Comparison of ENCODE assay signal across 13 cellular contexts in genomic region chr5:89293849-89294248, GRCh38.
DNase-seq lines count a peak whose midpoint lies in the region; ATAC-seq and TF ChIP-seq lines count a peak whose summit lies in the region.
"Had no signal": no experiment of that assay in that cellular context is flagged by ENCODE, and none has a peak within 500 bp of the region (broad histone marks: within the 10 kb centered on the region; RNA-seq: fewer than 3 reads in every experiment).

No MANE protein-coding gene starts in this region.

- intact Hi-C loops in heart right ventricle (cut with DNase I) (no loop called here), cardiac septum (cut with DNase I) (no loop called here), right cardiac atrium (cut with DNase I) (no loop called here), aorta (cut with DNase I) (no loop called here), uterus (cut with DNase I; ENCODE audit: low total_unique reads) (no loop called here)

- peak overlapping the region in 1 of 10 donors; percentile 15 for H3K4me3 ChIP-seq in heart right ventricle
- H3K4me3 ChIP-seq in right cardiac atrium (ENCODE audit: low read length), result no peak overlapping the region
- H3K4me3 ChIP-seq in aorta (ENCODE audit: low read length in 2 of 2), result no peak overlapping the region
- H3K4me3 ChIP-seq in uterus, result no peak overlapping the region
- H3K4me3 ChIP-seq: upper lobe of left lung had no signal

- H3K27ac ChIP-seq in heart right ventricle (peak overlapping the region in 1 of 10 donors; percentile 52), right cardiac atrium (ENCODE audit: low read length) (no peak overlapping the region), aorta (ENCODE audit: low read depth in 1 of 2, low read length in 2 of 2) (no peak overlapping the region), uterus (no peak overlapping the region)

- H3K9me3 ChIP-seq in heart right ventricle, result no peaks in the 10 kb centered on the region
- no peaks in the 10 kb centered on the region for H3K9me3 ChIP-seq in right cardiac atrium (ENCODE audit: control insufficient read depth, low read length)
- no peaks in the 10 kb centered on the region for H3K9me3 ChIP-seq in aorta (ENCODE audit: control insufficient read depth, low read length)
- H3K9me3 ChIP-seq in uterus, result no peaks in the 10 kb centered on the region
- H3K9me3 ChIP-seq: upper lobe of left lung had no signal

- no peaks in the 10 kb centered on the region for H3K27me3 ChIP-seq in heart right ventricle
- no peaks in the 10 kb centered on the region for H3K27me3 ChIP-seq in right cardiac atrium (ENCODE audit: control insufficient read depth, insufficient read depth)
- no peaks in the 10 kb centered on the region for H3K27me3 ChIP-seq in aorta (ENCODE audit: control insufficient read depth in 1 of 2, insufficient read depth in 2 of 2, low read length in 1 of 2)
- no peaks in the 10 kb centered on the region for H3K27me3 ChIP-seq in uterus
- H3K27me3 ChIP-seq: upper lobe of left lung had no signal

- ATAC-seq in heart right ventricle (peak in 6 of 8 donors; percentile 42 to 63 (median 54)), right cardiac atrium (peak; percentile 42 to 43), aorta (ENCODE audit: low FRiP score) (peak; percentile 63), GM19324 (IDR thresholded peaks at IDR 0.05; ENCODE audit: low FRiP score, unreplicated experiment) (no peak)
- ATAC-seq: activated T-helper 17 cell treated with anti-CD3 and anti-CD28 coated beads, Interleukin-2, amount 50 U/mL, for 72 hours had no signal

- H3K4me1 ChIP-seq in heart right ventricle, result peaks cover 0 to 13% (median 0%) of the 10 kb centered on the region in 9 donors
- H3K4me1 ChIP-seq in right cardiac atrium (ENCODE audit: control insufficient read depth, insufficient read depth, low read length), result no peaks in the 10 kb centered on the region
- no peaks in the 10 kb centered on the region for H3K4me1 ChIP-seq in aorta (ENCODE audit: control insufficient read depth in 1 of 2, insufficient read depth in 2 of 2, low read length in 2 of 2)
- H3K4me1 ChIP-seq in uterus, result no peaks in the 10 kb centered on the region

- TF ChIP-seq POLR2A in uterus (IDR thresholded peaks at IDR 0.05), result no peak

- H3K36me3 ChIP-seq in heart right ventricle (no peaks in the 10 kb centered on the region), aorta (ENCODE audit: control insufficient read depth in 1 of 2, insufficient read depth in 2 of 2, low read length in 1 of 2) (no peaks in the 10 kb centered on the region), uterus (no peaks in the 10 kb centered on the region)
- H3K36me3 ChIP-seq: upper lobe of left lung had no signal

- TF ChIP-seq CTCF in heart right ventricle (IDR thresholded peaks at IDR 0.05) (no peak), uterus (IDR thresholded peaks at IDR 0.05) (no peak)

- DNase-seq in heart right ventricle (no peak), cardiac septum (ENCODE audit: low spot score) (no peak), SKM-1 (lab: John Stamatoyannopoulos, UW; ENCODE audit: unreplicated experiment) (peak; percentile 90), right cardiac atrium (no peak), aorta (no peak), 8988T (no peak), uterus (no peak)
- DNase-seq: activated CD4-positive, alpha-beta T cell treated with anti-CD3 and anti-CD28 coated beads for 4 hours; EL; stimulated activated CD8-positive, alpha-beta memory T cell treated with anti-CD3 and anti-CD28 coated beads, Interleukin-4, amount 100 ng/mL, for 48 hours; upper lobe of left lung had no signal

- 56 to 60% methylated on average over 2 of the region's 2 CpGs for WGBS in heart right ventricle, 2 donors
- WGBS in right cardiac atrium, result 49% methylated on average over 2 of the region's 2 CpGs
- WGBS in aorta, 2 donors, result 71 to 75% methylated on average over 2 of the region's 2 CpGs
